Comparison of ENCODE assay signal across 9 cellular contexts in the genomic region with DNA sequence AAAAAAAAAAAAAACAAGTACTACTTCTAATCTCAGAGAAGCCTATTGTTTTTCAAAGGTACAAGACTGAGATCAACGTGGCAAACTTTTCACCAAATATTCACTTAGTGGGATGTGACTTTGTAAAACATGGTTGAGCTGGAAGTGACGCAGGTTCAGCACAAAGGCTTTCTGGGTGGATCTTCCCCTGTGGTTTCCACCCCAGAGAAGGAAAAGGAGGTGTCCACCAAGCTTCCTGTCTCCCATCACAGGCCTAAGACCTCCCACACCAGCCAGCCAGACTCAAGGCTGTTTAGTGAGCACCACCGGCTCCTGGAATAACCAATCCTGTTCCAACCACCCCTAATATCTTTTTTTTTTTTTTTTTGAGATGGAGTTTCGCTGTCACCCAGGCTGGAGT. TPM values are rescaled to one million over a fixed set of nuclear protein-coding genes. Genes with fewer than 3 reads are reported as not detected.
A peak's percentile ranks its signal among the peaks of the same experiment; 100 is the strongest.
DNase-seq lines count a peak whose midpoint lies in the region; ATAC-seq and TF ChIP-seq lines count a peak whose summit lies in the region.
"Had no signal": no experiment of that assay in that cellular context is flagged by ENCODE, and none has a peak within 500 bp of the region (broad histone marks: within the 10 kb centered on the region; RNA-seq: fewer than 3 reads in every experiment).

No MANE protein-coding gene starts in this region.

- no peak overlapping the region for H3K4me3 ChIP-seq in Jurkat, Clone E6-1 (ENCODE audit: low read length)
- no peak overlapping the region for H3K4me3 ChIP-seq in fibroblast of mammary gland (ENCODE audit: control insufficient read depth, low read depth, low read length)
- H3K4me3 ChIP-seq: Peyer's patch had no signal

- TF ChIP-seq CTCF in fibroblast of mammary gland (conservative IDR thresholded peaks at IDR 0.05; ENCODE audit: control insufficient read depth, insufficient read depth, low read depth, low read length) = no peak

- ATAC-seq in GM18517 (IDR thresholded peaks at IDR 0.05; ENCODE audit: unreplicated experiment) = no peak
- ATAC-seq in HG02885 (IDR thresholded peaks at IDR 0.05; ENCODE audit: poor library complexity, unreplicated experiment) = no peak

- peak; percentile 58 for DNase-seq in Jurkat, Clone E6-1 (ENCODE audit: low read depth, low spot score)
- peak; percentile 31 for DNase-seq in activated CD8-positive, alpha-beta memory T cell treated with anti-CD3 and anti-CD28 coated beads, Interleukin-2, amount 50 U/mL, for 1 hour (ENCODE audit: extremely low read depth)
- DNase-seq in fibroblast of mammary gland (ENCODE audit: low read depth) (peak; percentile 62), H4 (ENCODE audit: low spot score) (no peak), DMS79 treated with DMSO at 0.1 percent for 48 hours (lab: John Stamatoyannopoulos, UW) (no peak)
- peak; percentile 32 for DNase-seq in stimulated activated CD8-positive, alpha-beta memory T cell treated with anti-CD3 and anti-CD28 coated beads, Interleukin-12 subunit alpha, Interleukin-12 subunit beta, amount 100 ng/mL, for 1 hour (ENCODE audit: low read depth)
- DNase-seq: Peyer's patch had no signal

RNA-seq across cellular contexts. Expression of a gene that starts 5.7 kb away (rescaled TPM):
- polyA plus RNA-seq in Jurkat, Clone E6-1 (2012; ENCODE audit: insufficient read depth, insufficient read length) = 18.6 TPM
- 46.6 and 62.1 TPM in 2 replicates for total RNA-seq in H4 (2014; rRNA removed; shearing (Covaris generic))

RNA-seq across cellular contexts. Expression of a gene that starts 50.1 kb away (rescaled TPM):
- 125 TPM for polyA plus RNA-seq in Jurkat, Clone E6-1 (2012; ENCODE audit: insufficient read depth, insufficient read length)
- 87.4 and 95.4 TPM in 2 replicates for total RNA-seq in H4 (2014; rRNA removed; shearing (Covaris generic))

Comparison
In these comparisons a context has a peak if more than half of its experiments do, and no peak if none do; other contexts are left out.
1. DNase-seq: peak in Jurkat, Clone E6-1 (single experiment), activated CD8-positive, alpha-beta memory T cell treated with anti-CD3 and anti-CD28 coated beads, Interleukin-2, amount 50 U/mL, for 1 hour (single experiment), fibroblast of mammary gland (single experiment) and stimulated activated CD8-positive, alpha-beta memory T cell treated with anti-CD3 and anti-CD28 coated beads, Interleukin-12 subunit alpha, Interleukin-12 subunit beta, amount 100 ng/mL, for 1 hour (single experiment); none in H4 (single experiment) and DMS79 treated with DMSO at 0.1 percent for 48 hours (single experiment).